21 cellular contexts compared by ENCODE assay signal in genomic region chr6:84460491-84460890, GRCh38.
DNase-seq lines count a peak whose midpoint lies in the region; ATAC-seq and TF ChIP-seq lines count a peak whose summit lies in the region.
"Had no signal": no experiment of that assay in that cellular context is flagged by ENCODE, and none has a peak within 500 bp of the region (broad histone marks: within the 10 kb centered on the region; RNA-seq: fewer than 3 reads in every experiment).

No MANE protein-coding gene starts in this region.

- H3K4me3 ChIP-seq in cardiac fibroblast (replicated peaks in 1 of 2; ENCODE audit: low read depth in 2 of 2, low read length in 2 of 2) (no peak overlapping the region), fibroblast of the aortic adventitia (ENCODE audit: low read depth, low read length) (no peak overlapping the region)
- H3K4me3 ChIP-seq: GM23338, K562 had no signal

- H3K4me1 Mint-ChIP-seq in WTC11 = 0 out of 2 replicates have a peak, but pooled peaks cover 6% of the 10 kb centered on the region
- H3K4me1 Mint-ChIP-seq: CD4-positive, alpha-beta memory T cell had no signal

- TF ChIP-seq POLR2A in erythroblast (IDR thresholded peaks at IDR 0.05; ENCODE audit: low read length) = no peak

- peaks cover 13% of the 10 kb centered on the region for H3K9me3 Mint-ChIP-seq in WTC11
- H3K9me3 Mint-ChIP-seq: GM23338, H9 had no signal

- no peaks in the 10 kb centered on the region for H3K27me3 Mint-ChIP-seq in WTC11 (ENCODE audit: low read depth)
- H3K27me3 Mint-ChIP-seq: CD4-positive, alpha-beta memory T cell had no signal

- POLR2A ChIA-PET in WTC11 (lab: Charles Lee) = no interaction called here

- DNase-seq in NCI-H226 (peak; percentile 32), cardiac fibroblast (ENCODE audit: low read depth in 2 of 2) (peak; percentile 40 to 71), fibroblast of the aortic adventitia (ENCODE audit: low read depth) (peak; percentile 91), WTC11 (ENCODE audit: low spot score) (no peak), erythroblast (lab: John Stamatoyannopoulos, UW) (no peak), NCI-H1417 treated with DMSO at 0.1 percent for 48 hours (lab: John Stamatoyannopoulos, UW) (no peak)
- DNase-seq in stimulated activated naive CD4-positive, alpha-beta T cell treated with Interleukin-2 at 50 U/mL for 16 hours (lab: John Stamatoyannopoulos, UW) = no peak
- DNase-seq: C1 segment of cervical spinal cord; CD4-positive, alpha-beta memory T cell; COR-L47; H9; Kasumi-1; NCI-H1105 treated with DMSO at 0.1 percent for 48 hours; NCI-H2029; NCI-H446 treated with DMSO at 0.1 percent for 48 hours; NCI-H526; NCI-H82; NK-92 treated with Interleukin-12 subunit alpha and Interleukin-12 subunit beta, amount 100 ng/mL, for 24 hours; PC-3 had no signal

- CTCF ChIA-PET in WTC11 (lab: Charles Lee) = no interaction called here

- TF ChIP-seq CTCF in cardiac fibroblast (IDR thresholded peaks at IDR 0.05; ENCODE audit: low read depth, low read length) (no peak), fibroblast of the aortic adventitia (IDR thresholded peaks at IDR 0.05; ENCODE audit: insufficient read depth, low read length) (no peak), WTC11 (IDR thresholded peaks at IDR 0.05) (no peak)

- no peak overlapping the region for H3K4me3 Mint-ChIP-seq in WTC11
- H3K4me3 Mint-ChIP-seq: CD4-positive, alpha-beta memory T cell; GM23338; H9 had no signal

- H3K27ac Mint-ChIP-seq in WTC11 = no peak overlapping the region
- H3K27ac Mint-ChIP-seq: CD4-positive, alpha-beta memory T cell; GM23338; H9 had no signal

- H3K36me3 Mint-ChIP-seq in WTC11 = no peaks in the 10 kb centered on the region
- H3K36me3 Mint-ChIP-seq: CD4-positive, alpha-beta memory T cell had no signal

- ATAC-seq in WTC11 = no peak
- ATAC-seq: GM23338, K562, PC-3 had no signal

TF ChIP-seq in WTC11, 78 proteins besides CTCF, POLR2A, EP300 and RAD21:
- TF ChIP-seq, protein P1, sequence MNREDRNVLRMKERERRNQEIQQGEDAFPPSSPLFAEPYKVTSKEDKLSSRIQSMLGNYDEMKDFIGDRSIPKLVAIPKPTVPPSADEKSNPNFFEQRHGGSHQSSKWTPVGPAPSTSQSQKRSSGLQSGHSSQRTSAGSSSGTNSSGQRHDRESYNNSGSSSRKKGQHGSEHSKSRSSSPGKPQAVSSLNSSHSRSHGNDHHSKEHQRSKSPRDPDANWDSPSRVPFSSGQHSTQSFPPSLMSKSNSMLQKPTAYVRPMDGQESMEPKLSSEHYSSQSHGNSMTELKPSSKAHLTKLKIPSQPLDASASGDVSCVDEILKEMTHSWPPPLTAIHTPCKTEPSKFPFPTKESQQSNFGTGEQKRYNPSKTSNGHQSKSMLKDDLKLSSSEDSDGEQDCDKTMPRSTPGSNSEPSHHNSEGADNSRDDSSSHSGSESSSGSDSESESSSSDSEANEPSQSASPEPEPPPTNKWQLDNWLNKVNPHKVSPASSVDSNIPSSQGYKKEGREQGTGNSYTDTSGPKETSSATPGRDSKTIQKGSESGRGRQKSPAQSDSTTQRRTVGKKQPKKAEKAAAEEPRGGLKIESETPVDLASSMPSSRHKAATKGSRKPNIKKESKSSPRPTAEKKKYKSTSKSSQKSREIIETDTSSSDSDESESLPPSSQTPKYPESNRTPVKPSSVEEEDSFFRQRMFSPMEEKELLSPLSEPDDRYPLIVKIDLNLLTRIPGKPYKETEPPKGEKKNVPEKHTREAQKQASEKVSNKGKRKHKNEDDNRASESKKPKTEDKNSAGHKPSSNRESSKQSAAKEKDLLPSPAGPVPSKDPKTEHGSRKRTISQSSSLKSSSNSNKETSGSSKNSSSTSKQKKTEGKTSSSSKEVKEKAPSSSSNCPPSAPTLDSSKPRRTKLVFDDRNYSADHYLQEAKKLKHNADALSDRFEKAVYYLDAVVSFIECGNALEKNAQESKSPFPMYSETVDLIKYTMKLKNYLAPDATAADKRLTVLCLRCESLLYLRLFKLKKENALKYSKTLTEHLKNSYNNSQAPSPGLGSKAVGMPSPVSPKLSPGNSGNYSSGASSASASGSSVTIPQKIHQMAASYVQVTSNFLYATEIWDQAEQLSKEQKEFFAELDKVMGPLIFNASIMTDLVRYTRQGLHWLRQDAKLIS (CRISPR knock-in tag; IDR thresholded peaks at IDR 0.05; ENCODE audit: borderline replicate concordance) = no peak
- no peak for TF ChIP-seq CREM (CRISPR knock-in tag; IDR thresholded peaks at IDR 0.05)
- no peak for TF ChIP-seq FOXJ3 (CRISPR knock-in tag; IDR thresholded peaks at IDR 0.05; ENCODE audit: borderline replicate concordance)
- TF ChIP-seq JAZF1 (CRISPR knock-in tag; IDR thresholded peaks at IDR 0.05) = no peak
- no peak for TF ChIP-seq ETV6 (CRISPR knock-in tag; IDR thresholded peaks at IDR 0.05)
- TF ChIP-seq ATF6 (CRISPR knock-in tag; IDR thresholded peaks at IDR 0.05) = no peak
- no peak for TF ChIP-seq RELA (CRISPR knock-in tag; IDR thresholded peaks at IDR 0.05; ENCODE audit: borderline replicate concordance)
- TF ChIP-seq ZNF138 (CRISPR knock-in tag; conservative IDR thresholded peaks at IDR 0.05) = no peak
- TF ChIP-seq, protein P2, sequence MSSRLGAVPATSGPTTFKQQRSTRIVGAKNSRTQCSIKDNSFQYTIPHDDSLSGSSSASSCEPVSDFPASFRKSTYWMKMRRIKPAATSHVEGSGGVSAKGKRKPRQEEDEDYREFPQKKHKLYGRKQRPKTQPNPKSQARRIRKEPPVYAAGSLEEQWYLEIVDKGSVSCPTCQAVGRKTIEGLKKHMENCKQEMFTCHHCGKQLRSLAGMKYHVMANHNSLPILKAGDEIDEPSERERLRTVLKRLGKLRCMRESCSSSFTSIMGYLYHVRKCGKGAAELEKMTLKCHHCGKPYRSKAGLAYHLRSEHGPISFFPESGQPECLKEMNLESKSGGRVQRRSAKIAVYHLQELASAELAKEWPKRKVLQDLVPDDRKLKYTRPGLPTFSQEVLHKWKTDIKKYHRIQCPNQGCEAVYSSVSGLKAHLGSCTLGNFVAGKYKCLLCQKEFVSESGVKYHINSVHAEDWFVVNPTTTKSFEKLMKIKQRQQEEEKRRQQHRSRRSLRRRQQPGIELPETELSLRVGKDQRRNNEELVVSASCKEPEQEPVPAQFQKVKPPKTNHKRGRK (CRISPR knock-in tag; IDR thresholded peaks at IDR 0.05; ENCODE audit: borderline replicate concordance) = no peak
- TF ChIP-seq, protein P3, sequence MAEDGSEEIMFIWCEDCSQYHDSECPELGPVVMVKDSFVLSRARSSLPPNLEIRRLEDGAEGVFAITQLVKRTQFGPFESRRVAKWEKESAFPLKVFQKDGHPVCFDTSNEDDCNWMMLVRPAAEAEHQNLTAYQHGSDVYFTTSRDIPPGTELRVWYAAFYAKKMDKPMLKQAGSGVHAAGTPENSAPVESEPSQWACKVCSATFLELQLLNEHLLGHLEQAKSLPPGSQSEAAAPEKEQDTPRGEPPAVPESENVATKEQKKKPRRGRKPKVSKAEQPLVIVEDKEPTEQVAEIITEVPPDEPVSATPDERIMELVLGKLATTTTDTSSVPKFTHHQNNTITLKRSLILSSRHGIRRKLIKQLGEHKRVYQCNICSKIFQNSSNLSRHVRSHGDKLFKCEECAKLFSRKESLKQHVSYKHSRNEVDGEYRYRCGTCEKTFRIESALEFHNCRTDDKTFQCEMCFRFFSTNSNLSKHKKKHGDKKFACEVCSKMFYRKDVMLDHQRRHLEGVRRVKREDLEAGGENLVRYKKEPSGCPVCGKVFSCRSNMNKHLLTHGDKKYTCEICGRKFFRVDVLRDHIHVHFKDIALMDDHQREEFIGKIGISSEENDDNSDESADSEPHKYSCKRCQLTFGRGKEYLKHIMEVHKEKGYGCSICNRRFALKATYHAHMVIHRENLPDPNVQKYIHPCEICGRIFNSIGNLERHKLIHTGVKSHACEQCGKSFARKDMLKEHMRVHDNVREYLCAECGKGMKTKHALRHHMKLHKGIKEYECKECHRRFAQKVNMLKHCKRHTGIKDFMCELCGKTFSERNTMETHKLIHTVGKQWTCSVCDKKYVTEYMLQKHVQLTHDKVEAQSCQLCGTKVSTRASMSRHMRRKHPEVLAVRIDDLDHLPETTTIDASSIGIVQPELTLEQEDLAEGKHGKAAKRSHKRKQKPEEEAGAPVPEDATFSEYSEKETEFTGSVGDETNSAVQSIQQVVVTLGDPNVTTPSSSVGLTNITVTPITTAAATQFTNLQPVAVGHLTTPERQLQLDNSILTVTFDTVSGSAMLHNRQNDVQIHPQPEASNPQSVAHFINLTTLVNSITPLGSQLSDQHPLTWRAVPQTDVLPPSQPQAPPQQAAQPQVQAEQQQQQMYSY (CRISPR knock-in tag; IDR thresholded peaks at IDR 0.05) = no peak
- TF ChIP-seq ZNF317 (CRISPR knock-in tag; IDR thresholded peaks at IDR 0.05; ENCODE audit: borderline replicate concordance, low read depth) = no peak
- TF ChIP-seq NFE2L1 (CRISPR knock-in tag; IDR thresholded peaks at IDR 0.05) = no peak
- TF ChIP-seq FOXK1 (CRISPR knock-in tag; IDR thresholded peaks at IDR 0.05) = no peak
- TF ChIP-seq, protein P4, sequence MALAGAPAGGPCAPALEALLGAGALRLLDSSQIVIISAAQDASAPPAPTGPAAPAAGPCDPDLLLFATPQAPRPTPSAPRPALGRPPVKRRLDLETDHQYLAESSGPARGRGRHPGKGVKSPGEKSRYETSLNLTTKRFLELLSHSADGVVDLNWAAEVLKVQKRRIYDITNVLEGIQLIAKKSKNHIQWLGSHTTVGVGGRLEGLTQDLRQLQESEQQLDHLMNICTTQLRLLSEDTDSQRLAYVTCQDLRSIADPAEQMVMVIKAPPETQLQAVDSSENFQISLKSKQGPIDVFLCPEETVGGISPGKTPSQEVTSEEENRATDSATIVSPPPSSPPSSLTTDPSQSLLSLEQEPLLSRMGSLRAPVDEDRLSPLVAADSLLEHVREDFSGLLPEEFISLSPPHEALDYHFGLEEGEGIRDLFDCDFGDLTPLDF (CRISPR knock-in tag; IDR thresholded peaks at IDR 0.05) = no peak

Comparison
In these comparisons a context has a peak if more than half of its experiments do, and no peak if none do; other contexts are left out.
1. DNase-seq: peak in NCI-H226 (single experiment), cardiac fibroblast (2 of 2) and fibroblast of the aortic adventitia (single experiment); none in WTC11 (single experiment), erythroblast (0 of 2), stimulated activated naive CD4-positive, alpha-beta T cell treated with Interleukin-2 at 50 U/mL for 16 hours (single experiment) and NCI-H1417 treated with DMSO at 0.1 percent for 48 hours (single experiment).